ENCODE assay signal across 14 cellular contexts in the genomic region with DNA sequence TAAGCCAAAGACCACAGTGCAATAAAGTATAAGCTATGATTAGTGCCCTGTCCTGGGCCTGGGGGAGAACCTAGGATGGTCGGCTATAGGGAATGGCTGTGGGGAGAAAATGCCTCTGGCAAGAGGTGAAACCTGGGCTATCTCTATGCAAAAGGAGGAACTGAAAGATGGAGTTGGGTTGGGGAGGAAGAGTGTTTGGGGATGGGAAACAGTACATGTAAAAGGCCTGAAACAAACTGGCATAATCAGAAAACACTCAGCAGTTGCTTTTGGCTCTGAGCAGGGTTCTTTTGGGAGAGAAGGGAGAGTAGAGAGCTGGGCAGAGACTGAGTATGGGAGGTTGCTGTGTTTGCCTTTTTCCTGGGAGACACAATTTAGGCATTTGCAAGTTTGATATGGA. TPM values are rescaled to one million over a fixed set of nuclear protein-coding genes. Genes with fewer than 3 reads are reported as not detected.
DNase-seq lines count a peak whose midpoint lies in the region; ATAC-seq lines count a peak whose summit lies in the region.
"Had no signal": no experiment of that assay in that cellular context is flagged by ENCODE, and none has a peak within 500 bp of the region (broad histone marks: within the 10 kb centered on the region; RNA-seq: fewer than 3 reads in every experiment).

No MANE protein-coding gene starts in this region.

- H3K9me3 Mint-ChIP-seq in activated T-cell treated with anti-CD3 and anti-CD28 coated beads, Interleukin-2, amount 50 U/mL, for 24 hours, result no peaks in the 10 kb centered on the region
- H3K9me3 Mint-ChIP-seq in activated T-cell treated with anti-CD3 and anti-CD28 coated beads, Interleukin-2, amount 50 U/mL, for 4 hours, result no peaks in the 10 kb centered on the region
- no peaks in the 10 kb centered on the region for H3K9me3 Mint-ChIP-seq in activated T-helper 1 cell treated with anti-CD3 and anti-CD28 coated beads, Interleukin-12 subunit alpha, Interleukin-12 subunit beta, Interleukin-2, Interleukin-4 antibody, amounts not matched to agents 30 ng/mL and 10 ng/mL and 1 ng/mL, durations not matched to agents 14 hours and 24 hours and 36 hours
- no peaks in the 10 kb centered on the region for H3K9me3 Mint-ChIP-seq in stimulated activated memory B cell treated with anti-CD40 and anti-IgM and Interleukin-4, amounts not matched to agents 10 μg/mL and 1 μg/mL and 100 μg/mL, for 72 hours

- peak overlapping the region; percentile 48 for H3K27ac Mint-ChIP-seq in activated T-cell treated with anti-CD3 and anti-CD28 coated beads, Interleukin-2, amount 50 U/mL, for 24 hours
- H3K27ac Mint-ChIP-seq in activated T-helper 1 cell treated with anti-CD3 and anti-CD28 coated beads, Interleukin-12 subunit alpha, Interleukin-12 subunit beta, Interleukin-2, Interleukin-4 antibody, amounts not matched to agents 30 ng/mL and 10 ng/mL and 1 ng/mL, durations not matched to agents 14 hours and 24 hours and 36 hours, result peak overlapping the region; percentile 75
- peak overlapping the region; percentile 16 for H3K27ac Mint-ChIP-seq in stimulated activated memory B cell treated with anti-CD40 and anti-IgM and Interleukin-4, amounts not matched to agents 10 μg/mL and 1 μg/mL and 100 μg/mL, for 72 hours

- H3K27me3 Mint-ChIP-seq in activated T-cell treated with anti-CD3 and anti-CD28 coated beads, Interleukin-2, amount 50 U/mL, for 24 hours, result no peaks in the 10 kb centered on the region
- H3K27me3 Mint-ChIP-seq in activated T-cell treated with anti-CD3 and anti-CD28 coated beads, Interleukin-2, amount 50 U/mL, for 4 hours (ENCODE audit: low read depth), result no peaks in the 10 kb centered on the region
- H3K27me3 Mint-ChIP-seq in activated T-helper 1 cell treated with anti-CD3 and anti-CD28 coated beads, Interleukin-12 subunit alpha, Interleukin-12 subunit beta, Interleukin-2, Interleukin-4 antibody, amounts not matched to agents 30 ng/mL and 10 ng/mL and 1 ng/mL, durations not matched to agents 14 hours and 24 hours and 36 hours (ENCODE audit: insufficient read depth), result no peaks in the 10 kb centered on the region
- no peaks in the 10 kb centered on the region for H3K27me3 Mint-ChIP-seq in stimulated activated memory B cell treated with anti-CD40 and anti-IgM and Interleukin-4, amounts not matched to agents 10 μg/mL and 1 μg/mL and 100 μg/mL, for 72 hours

- DNase-seq in activated T-cell treated with anti-CD3 and anti-CD28 coated beads, Interleukin-2, amount 50 U/mL, for 24 hours, result no peak
- no peak for DNase-seq in activated T-cell treated with anti-CD3 and anti-CD28 coated beads, Interleukin-2, amount 50 U/mL, for 4 hours
- DNase-seq in activated T-helper 1 cell treated with anti-CD3 and anti-CD28 coated beads, Interleukin-12 subunit alpha, Interleukin-12 subunit beta, Interleukin-2, Interleukin-4 antibody, amounts not matched to agents 30 ng/mL and 10 ng/mL and 1 ng/mL, durations not matched to agents 14 hours and 24 hours and 36 hours (ENCODE audit: low spot score), result no peak
- DNase-seq in NCI-H345 treated with DMSO at 0.1 percent for 48 hours (lab: John Stamatoyannopoulos, UW; ENCODE audit: unreplicated experiment), result no peak
- no peak for DNase-seq in stimulated activated CD4-positive, alpha-beta T cell treated with anti-CD3 and anti-CD28 coated beads, Interleukin-1b, Interleukin-23, amount 100 ng/mL, for 48 hours
- DNase-seq: activated gamma-delta T cell, DND-41, gastrocnemius medialis, Karpas-422, NCI-H2029, thyroid gland had no signal

- ATAC-seq in activated T-cell treated with anti-CD3 and anti-CD28 coated beads, Interleukin-2, amount 50 U/mL, for 4 hours, result no peak
- peak; percentile 41 for ATAC-seq in HG03432 (IDR thresholded peaks at IDR 0.05; ENCODE audit: unreplicated experiment)
- ATAC-seq in stimulated activated memory B cell treated with anti-CD40 and anti-IgM and Interleukin-4, amounts not matched to agents 10 μg/mL and 1 μg/mL and 100 μg/mL, for 72 hours, result peak; percentile 45
- no peak for ATAC-seq in HG03457 (IDR thresholded peaks at IDR 0.05; ENCODE audit: unreplicated experiment)
- ATAC-seq: gastrocnemius medialis had no signal

- H3K4me3 Mint-ChIP-seq in activated T-cell treated with anti-CD3 and anti-CD28 coated beads, Interleukin-2, amount 50 U/mL, for 24 hours, result no peak overlapping the region
- no peak overlapping the region for H3K4me3 Mint-ChIP-seq in activated T-cell treated with anti-CD3 and anti-CD28 coated beads, Interleukin-2, amount 50 U/mL, for 4 hours
- peak overlapping the region; percentile 28 for H3K4me3 Mint-ChIP-seq in activated T-helper 1 cell treated with anti-CD3 and anti-CD28 coated beads, Interleukin-12 subunit alpha, Interleukin-12 subunit beta, Interleukin-2, Interleukin-4 antibody, amounts not matched to agents 30 ng/mL and 10 ng/mL and 1 ng/mL, durations not matched to agents 14 hours and 24 hours and 36 hours
- no peak overlapping the region for H3K4me3 Mint-ChIP-seq in stimulated activated memory B cell treated with anti-CD40 and anti-IgM and Interleukin-4, amounts not matched to agents 10 μg/mL and 1 μg/mL and 100 μg/mL, for 72 hours

- H3K4me1 Mint-ChIP-seq in activated T-cell treated with anti-CD3 and anti-CD28 coated beads, Interleukin-2, amount 50 U/mL, for 24 hours (ENCODE audit: low read depth), result peaks cover 85% of the 10 kb centered on the region
- peaks cover 89% of the 10 kb centered on the region for H3K4me1 Mint-ChIP-seq in activated T-cell treated with anti-CD3 and anti-CD28 coated beads, Interleukin-2, amount 50 U/mL, for 4 hours (ENCODE audit: low read depth)
- H3K4me1 Mint-ChIP-seq in activated T-helper 1 cell treated with anti-CD3 and anti-CD28 coated beads, Interleukin-12 subunit alpha, Interleukin-12 subunit beta, Interleukin-2, Interleukin-4 antibody, amounts not matched to agents 30 ng/mL and 10 ng/mL and 1 ng/mL, durations not matched to agents 14 hours and 24 hours and 36 hours (ENCODE audit: low read depth), result peaks cover 75% of the 10 kb centered on the region
- H3K4me1 Mint-ChIP-seq in stimulated activated memory B cell treated with anti-CD40 and anti-IgM and Interleukin-4, amounts not matched to agents 10 μg/mL and 1 μg/mL and 100 μg/mL, for 72 hours, result peaks cover 17% of the 10 kb centered on the region

- intact Hi-C loops in activated T-helper 1 cell treated with anti-CD3 and anti-CD28 coated beads, Interleukin-12 subunit alpha, Interleukin-12 subunit beta, Interleukin-2, Interleukin-4 antibody, amounts not matched to agents 30 ng/mL and 10 ng/mL and 1 ng/mL, durations not matched to agents 14 hours and 24 hours and 36 hours (cut with micrococcal nuclease), result loop anchor here (10.0 kb wide), 2 partner anchors 599 to 699 kb away; a partner anchor contains a TSS

- peaks cover 3% of the 10 kb centered on the region for H3K36me3 Mint-ChIP-seq in activated T-cell treated with anti-CD3 and anti-CD28 coated beads, Interleukin-2, amount 50 U/mL, for 24 hours (ENCODE audit: low read depth)
- H3K36me3 Mint-ChIP-seq in activated T-cell treated with anti-CD3 and anti-CD28 coated beads, Interleukin-2, amount 50 U/mL, for 4 hours (ENCODE audit: insufficient read depth), result peaks cover 3% of the 10 kb centered on the region
- H3K36me3 Mint-ChIP-seq in activated T-helper 1 cell treated with anti-CD3 and anti-CD28 coated beads, Interleukin-12 subunit alpha, Interleukin-12 subunit beta, Interleukin-2, Interleukin-4 antibody, amounts not matched to agents 30 ng/mL and 10 ng/mL and 1 ng/mL, durations not matched to agents 14 hours and 24 hours and 36 hours (ENCODE audit: low read depth), result peaks cover 15% of the 10 kb centered on the region
- peaks cover 6% of the 10 kb centered on the region for H3K36me3 Mint-ChIP-seq in stimulated activated memory B cell treated with anti-CD40 and anti-IgM and Interleukin-4, amounts not matched to agents 10 μg/mL and 1 μg/mL and 100 μg/mL, for 72 hours

RNA-seq across cellular contexts. Expression of a gene that starts 31.9 kb away (rescaled TPM):
- total RNA-seq in activated T-cell treated with anti-CD3 and anti-CD28 coated beads, Interleukin-2, amount 50 U/mL, for 4 hours, result 1 to 10 TPM; 5.2 to 5.6 (median 5.5) TPM
- total RNA-seq in activated T-helper 1 cell treated with anti-CD3 and anti-CD28 coated beads, Interleukin-12 subunit alpha, Interleukin-12 subunit beta, Interleukin-2, Interleukin-4 antibody, amounts not matched to agents 30 ng/mL and 10 ng/mL and 1 ng/mL, durations not matched to agents 14 hours and 24 hours and 36 hours, result 15.7 and 16.3 TPM in 2 replicates

Comparison
In these comparisons a context has a peak if more than half of its experiments do, and no peak if none do; other contexts are left out.
1. H3K27ac Mint-ChIP-seq: peak in every context shown above with its lines; median percentile 75 in activated T-helper 1 cell treated with anti-CD3 and anti-CD28 coated beads, Interleukin-12 subunit alpha, Interleukin-12 subunit beta, Interleukin-2, Interleukin-4 antibody, amounts not matched to agents 30 ng/mL and 10 ng/mL and 1 ng/mL, durations not matched to agents 14 hours and 24 hours and 36 hours; 48 in activated T-cell treated with anti-CD3 and anti-CD28 coated beads, Interleukin-2, amount 50 U/mL, for 24 hours; 16 in stimulated activated memory B cell treated with anti-CD40 and anti-IgM and Interleukin-4, amounts not matched to agents 10 μg/mL and 1 μg/mL and 100 μg/mL, for 72 hours.
2. ATAC-seq: peak in HG03432 (single experiment) and stimulated activated memory B cell treated with anti-CD40 and anti-IgM and Interleukin-4, amounts not matched to agents 10 μg/mL and 1 μg/mL and 100 μg/mL, for 72 hours (single experiment); none in activated T-cell treated with anti-CD3 and anti-CD28 coated beads, Interleukin-2, amount 50 U/mL, for 4 hours (0 of 2) and HG03457 (single experiment).